In genomic region chr4:866068-866760, GRCh38 we compare ENCODE assay signal across 23 cellular contexts. TPM values are rescaled to one million over a fixed set of nuclear protein-coding genes. Genes with fewer than 3 reads are reported as not detected.
DNase-seq lines count a peak whose midpoint lies in the region; ATAC-seq, FAIRE-seq and TF ChIP-seq lines count a peak whose summit lies in the region.
"Had no signal": no experiment of that assay in that cellular context is flagged by ENCODE, and none has a peak within 500 bp of the region (broad histone marks: within the 10 kb centered on the region; RNA-seq: fewer than 3 reads in every experiment).

No MANE protein-coding gene starts in this region.

- no peaks in the 10 kb centered on the region for H3K4me1 Mint-ChIP-seq in astrocyte (ENCODE audit: low read depth, unreplicated experiment)
- H3K4me1 Mint-ChIP-seq: H9, IgD-negative memory B cell had no signal

- FAIRE-seq in astrocyte (lab: Jason Lieb, UNC) = no peak
- no peak for FAIRE-seq in HepG2 (lab: Jason Lieb, UNC)
- FAIRE-seq: A549 had no signal

- no peak for TF ChIP-seq RAD21 in HepG2 (CRISPR knock-in tag; IDR thresholded peaks at IDR 0.05)

- H3K4me1 ChIP-seq in right cardiac atrium (ENCODE audit: control insufficient read depth, insufficient read depth, low read length) (no peaks in the 10 kb centered on the region), right atrium auricular region (no peaks in the 10 kb centered on the region), astrocyte (ENCODE audit: insufficient read depth, low read length) (peaks cover 9% of the 10 kb centered on the region), HepG2 (ENCODE audit: insufficient read depth, low read length) (no peaks in the 10 kb centered on the region), aorta (ENCODE audit: control insufficient read depth in 1 of 2, insufficient read depth in 2 of 2, low read length in 2 of 2) (no peaks in the 10 kb centered on the region)
- H3K4me1 ChIP-seq: A549 had no signal

- ATAC-seq in right cardiac atrium (peak; percentile 4 to 6), HepG2 (no peak), aorta (ENCODE audit: low FRiP score) (peak; percentile 23), GM18517 (IDR thresholded peaks at IDR 0.05; ENCODE audit: unreplicated experiment) (no peak), HG03342 (IDR thresholded peaks at IDR 0.05; ENCODE audit: unreplicated experiment) (no peak)
- ATAC-seq: A549, SK-N-SH treated with all-trans-retinoic acid at 6 μM for 48 hours had no signal

- in situ Hi-C loops in HepG2 (cut with HindIII; ENCODE audit: extremely low pct_ligation_motif_present, low pct_unique_long_range_greater_than_20kb) = no loop called here

- H3K4me2 ChIP-seq in astrocyte (ENCODE audit: low read length) = peak overlapping the region; percentile 20
- H3K4me2 ChIP-seq in HepG2 (ENCODE audit: low read depth, low read length) = no peak overlapping the region
- H3K4me2 ChIP-seq: A549 had no signal

- peaks cover 1% of the 10 kb centered on the region for H3K9me3 Mint-ChIP-seq in astrocyte (ENCODE audit: unreplicated experiment)
- H3K9me3 Mint-ChIP-seq: CD4-positive, CD25-positive, alpha-beta regulatory T cell; H9 had no signal

- no peak for TF ChIP-seq CTCF in right atrium auricular region (IDR thresholded peaks at IDR 0.05)
- TF ChIP-seq CTCF in astrocyte (IDR thresholded peaks at IDR 0.05; ENCODE audit: insufficient read depth, low read depth, low read length) = no peak
- no peak for TF ChIP-seq CTCF in HepG2 (CRISPR knock-in tag; IDR thresholded peaks at IDR 0.05)

- CTCF ChIA-PET in HepG2 (lab: Yijun Ruan, JAX; ENCODE audit: low intra/inter-chr PET ratio, low total read pairs) = interaction anchor here (0.6 kb wide), 1 partner anchor 15 kb away, joined by 3 read pairs; no protein-coding TSS in a partner anchor

- no peak overlapping the region for H3K4me3 Mint-ChIP-seq in astrocyte (ENCODE audit: unreplicated experiment)
- H3K4me3 Mint-ChIP-seq: CD4-positive, CD25-positive, alpha-beta regulatory T cell; H9; IgD-negative memory B cell had no signal

- H3K36me3 ChIP-seq in right atrium auricular region (peaks cover 83% of the 10 kb centered on the region), astrocyte (ENCODE audit: insufficient read depth, low read length) (peaks cover 21% of the 10 kb centered on the region), HepG2 (replicated peaks in 1 of 2; ENCODE audit: control insufficient read depth in 1 of 2, insufficient read depth in 2 of 2, low read length in 2 of 2) (peaks cover 13 to 43% of the 10 kb centered on the region in 2 experiments; a peak in 4 of 5 replicates), aorta (ENCODE audit: control insufficient read depth in 1 of 2, insufficient read depth in 2 of 2, low read length in 1 of 2) (peaks cover 0 to 21% of the 10 kb centered on the region in 2 donors)

- WGBS in right cardiac atrium = 93% methylated on average over 24 of the region's 24 CpGs
- WGBS in HepG2 (ENCODE audit: low lambda C conversion rate) = 95% methylated on average over 19 of the region's 24 CpGs
- 94% methylated on average over 24 of the region's 24 CpGs for WGBS in aorta, 2 donors

- no peak for TF ChIP-seq POLR2A in HepG2 (IDR thresholded peaks at IDR 0.05; ENCODE audit: insufficient read depth in 1 of 2, low read depth in 2 of 2, low read length in 2 of 2)

- POLR2A ChIA-PET in HepG2 (lab: Yijun Ruan, JAX) = no interaction called here

- H3K36me3 Mint-ChIP-seq in astrocyte (ENCODE audit: low read depth, unreplicated experiment) = peaks cover 35% of the 10 kb centered on the region

- H3K79me2 ChIP-seq in astrocyte (ENCODE audit: insufficient read depth, low read length) (no peaks in the 10 kb centered on the region), HepG2 (ENCODE audit: insufficient read depth, low read length) (no peaks in the 10 kb centered on the region)

- H3K4me3 ChIP-seq in right cardiac atrium (ENCODE audit: low read length) (no peak overlapping the region), right atrium auricular region (no peak overlapping the region), astrocyte (ENCODE audit: insufficient read depth, low read depth, low read length) (no peak overlapping the region), HepG2 (replicated peaks in 1 of 3; ENCODE audit: insufficient read depth in 1 of 3, low read depth in 2 of 3, low read length in 3 of 3) (no peak overlapping the region), aorta (ENCODE audit: low read length in 2 of 2) (no peak overlapping the region)
- H3K4me3 ChIP-seq: A549 had no signal

- intact Hi-C loops in right cardiac atrium (cut with DNase I) = no loop called here
- intact Hi-C loops in HepG2 (cut with micrococcal nuclease; ENCODE audit: unreplicated experiment) = no loop called here
- intact Hi-C loops in aorta (cut with DNase I) = no loop called here

- H2AFZ ChIP-seq in astrocyte (ENCODE audit: low read depth, low read length) (no peak overlapping the region), HepG2 (ENCODE audit: low read length) (no peak overlapping the region)

- H3K9me3 ChIP-seq in right cardiac atrium (ENCODE audit: control insufficient read depth, low read length) (no peaks in the 10 kb centered on the region), right atrium auricular region (no peaks in the 10 kb centered on the region), astrocyte (ENCODE audit: insufficient read depth, low read depth, low read length) (no peaks in the 10 kb centered on the region), HepG2 (ENCODE audit: low read length) (no peaks in the 10 kb centered on the region), aorta (ENCODE audit: control insufficient read depth, low read length) (peaks cover 1% of the 10 kb centered on the region)
- H3K9me3 ChIP-seq: A549 had no signal

- TF ChIP-seq EP300 in HepG2 (IDR thresholded peaks at IDR 0.05; ENCODE audit: low read depth in 2 of 2, low read length in 2 of 2) (no peak), HepG2 (CRISPR knock-in tag; IDR thresholded peaks at IDR 0.05; ENCODE audit: borderline replicate concordance) (no peak)

- H3K27ac ChIP-seq in right cardiac atrium (ENCODE audit: low read length) = no peak overlapping the region
- no peak overlapping the region for H3K27ac ChIP-seq in right atrium auricular region
- H3K27ac ChIP-seq in astrocyte (ENCODE audit: low read depth, low read length) = no peak overlapping the region
- no peak overlapping the region for H3K27ac ChIP-seq in HepG2 (ENCODE audit: extremely low read length, insufficient read depth, low read length)
- H3K27ac ChIP-seq in aorta (ENCODE audit: low read depth in 1 of 2, low read length in 2 of 2) = no peak overlapping the region

- H4K20me1 ChIP-seq in astrocyte (ENCODE audit: insufficient read depth, low read length) = peaks cover 18% of the 10 kb centered on the region
- H4K20me1 ChIP-seq in HepG2 (ENCODE audit: insufficient read depth, low read length) = no peaks in the 10 kb centered on the region

- H3K27me3 ChIP-seq in right cardiac atrium (ENCODE audit: control insufficient read depth, insufficient read depth) (no peaks in the 10 kb centered on the region), right atrium auricular region (no peaks in the 10 kb centered on the region), astrocyte (ENCODE audit: insufficient read depth, low read length) (no peaks in the 10 kb centered on the region), HepG2 (ENCODE audit: control insufficient read depth in 1 of 2, insufficient read depth in 2 of 2, low read length in 2 of 2) (no peaks in the 10 kb centered on the region), aorta (ENCODE audit: control insufficient read depth in 1 of 2, insufficient read depth in 2 of 2, low read length in 1 of 2) (no peaks in the 10 kb centered on the region)

- BruUV-seq in HepG2 (replicated peaks; lab: Mats Ljungman, UMichigan) = no TSS peak

- no peak overlapping the region for H3K27ac Mint-ChIP-seq in astrocyte (ENCODE audit: unreplicated experiment)
- H3K27ac Mint-ChIP-seq: IgD-negative memory B cell had no signal

- H3K9ac ChIP-seq in astrocyte (ENCODE audit: low read length) (no peak overlapping the region), HepG2 (ENCODE audit: insufficient read depth, low read depth, low read length) (no peak overlapping the region)

- H3K27me3 Mint-ChIP-seq in astrocyte (ENCODE audit: low read depth, unreplicated experiment) = no peaks in the 10 kb centered on the region
- H3K27me3 Mint-ChIP-seq: CD4-positive, CD25-positive, alpha-beta regulatory T cell; IgD-negative memory B cell had no signal

- DNase-seq in right cardiac atrium (peak in 1 of 3 donors; percentile 26), right atrium auricular region (ENCODE audit: low spot score) (no peak), astrocyte (ENCODE audit: low read depth) (no peak), HepG2 (ENCODE audit: low spot score) (no peak), aorta (no peak), NCI-H226 (no peak)
- DNase-seq: CD4-positive, CD25-positive, alpha-beta regulatory T cell; EL; GF-D8; H9; NCI-H1105; NCI-H146; NCI-H2029 treated with DMSO at 0.1 percent for 48 hours; NCI-H526; OCI-M1; SIG-M5 had no signal

RNA-seq across cellular contexts. Expression of gene CPLX1, which starts 40.3 kb away (rescaled TPM):
- total RNA-seq in right cardiac atrium (1 to 10 TPM; 2.1 to 9.3 (median 4.5) TPM), right atrium auricular region (1 to 10 TPM in 1 of 2 donors, under 1 TPM in 1; 0.98 to 2.3 TPM), astrocyte (0.41 and 1.9 TPM in 2 replicates), HepG2 (2016; rRNA removed; fragmentation: Illumina TruSeq; extraction: Trizol) (0.18 and 0.36 TPM in 2 replicates), aorta (10 to 100 TPM in 1 of 2 donors, 1 to 10 TPM in 1; 5.2 to 13.7 TPM)
- polyA plus RNA-seq in right cardiac atrium (7.2 TPM), HepG2 (2011; rRNA removed) (0.18 and 0.57 TPM in 2 replicates), aorta (under 1 TPM; 0.13 to 0.50 TPM)
- 0.30 TPM in 1 of 2 replicates, not detected in the other for total RNA-seq in HepG2 (2016; cell fraction: cytosol; rRNA removed; fragmentation: Illumina TruSeq; extraction: Trizol; ENCODE audit: low read depth)
- total RNA-seq in HepG2 (2016; cell fraction: insoluble cytoplasmic fraction; rRNA removed; fragmentation: Illumina TruSeq; extraction: Trizol) = 0.16 and 0.24 TPM in 2 replicates
- 0.37 and 0.48 TPM in 2 replicates for total RNA-seq in HepG2 (2016; cell fraction: membrane; rRNA removed; fragmentation: Illumina TruSeq; extraction: Trizol)
- total RNA-seq in HepG2 (2016; cell fraction: nucleus; rRNA removed; fragmentation: Illumina TruSeq; extraction: Trizol) = not detected in 2 replicates
- polyA plus RNA-seq in HepG2 (2011; cell fraction: cytosol; rRNA removed) = 0.08 and 0.18 TPM in 2 replicates
- 0.58 and 0.95 TPM in 2 replicates for polyA plus RNA-seq in HepG2 (2011; cell fraction: nucleus; rRNA removed)
- 0.87 and 3.8 TPM in 2 replicates for polyA plus RNA-seq in HepG2 (2012)
- polyA plus RNA-seq in HepG2 (2016; cell fraction: cytosol; fragmentation: Illumina TruSeq; extraction: Trizol; ENCODE audit: low read depth) = 0.68 and 0.69 TPM in 2 replicates
- 0.49 and 0.90 TPM in 2 replicates for polyA plus RNA-seq in HepG2 (2016; cell fraction: insoluble cytoplasmic fraction; fragmentation: Illumina TruSeq; extraction: Trizol; ENCODE audit: low read depth)
- polyA plus RNA-seq in HepG2 (2016; cell fraction: membrane; fragmentation: Illumina TruSeq; extraction: Trizol; ENCODE audit: low read depth) = 0.89 and 1.3 TPM in 2 replicates
- 0.38 and 0.60 TPM in 2 replicates for polyA plus RNA-seq in HepG2 (2016; cell fraction: nucleus; fragmentation: Illumina TruSeq; extraction: Trizol; ENCODE audit: insufficient read depth, low read depth)
- polyA minus RNA-seq in HepG2 (2011; rRNA and poly(A)+ RNA removed; ENCODE audit: low replicate concordance) = 0.12 and 0.68 TPM in 2 replicates
- 0.30 TPM in 1 of 2 replicates, not detected in the other for polyA minus RNA-seq in HepG2 (2011; cell fraction: cytosol; rRNA and poly(A)+ RNA removed)
- polyA minus RNA-seq in HepG2 (2011; cell fraction: nucleus; rRNA and poly(A)+ RNA removed) = 0.25 TPM in 1 of 2 replicates, not detected in the other
- total RNA-seq: HT1080, RPMI7951 had no signal
- polyA plus RNA-seq: IgD-negative memory B cell had no signal

Comparison
In these comparisons a context has a peak if more than half of its experiments do, and no peak if none do; other contexts are left out.
1. ATAC-seq: peak in right cardiac atrium (2 of 2) and aorta (single experiment); none in HepG2 (single experiment), GM18517 (single experiment) and HG03342 (single experiment).